ENCODE assay signal across 20 cellular contexts in genomic region chr1:230094746-230095145, GRCh38.
"Had no signal": no experiment of that assay in that cellular context is flagged by ENCODE, and none has a peak within 500 bp of the region (broad histone marks: within the 10 kb centered on the region; RNA-seq: fewer than 3 reads in every experiment).

No MANE protein-coding gene starts in this region.

- H3K36me3 ChIP-seq: prostate gland, thoracic aorta had no signal

- DNase-seq: activated CD4-positive, alpha-beta memory T cell treated with anti-CD3 and anti-CD28 coated beads, Interleukin-2, amount 10 ng/mL, durations not matched to agents 7 days and 5 days; activated CD4-positive, alpha-beta T cell treated with anti-CD3 and anti-CD28 coated beads, Interleukin-2, amount 10 ng/mL, durations not matched to agents 24 days and 14 days; activated gamma-delta T cell treated with Interleukin-2 at 50 U/mL for 16 hours; activated T-cell treated with anti-CD3 and anti-CD28 coated beads for 4 hours; anterior cingulate cortex; effector memory CD4-positive, alpha-beta T cell; foreskin keratinocyte; left colon; mucosa of descending colon; spleen; stimulated activated CD4-positive, alpha-beta T cell treated with anti-CD3 and anti-CD28 coated beads, Interleukin-4, amount 100 ng/mL, for 1 hour; stimulated activated naive CD4-positive, alpha-beta T cell treated with Interleukin-2 at 50 U/mL for 16 hours; upper lobe of left lung had no signal

- H3K4me3 ChIP-seq: mucosa of descending colon, prostate gland, spleen, thoracic aorta, upper lobe of left lung had no signal

- H3K27me3 ChIP-seq: foreskin keratinocyte, spleen, upper lobe of left lung had no signal

- FAIRE-seq: keratinocyte had no signal

- H3K4me1 ChIP-seq: prostate gland had no signal

- H3K4me3 Mint-ChIP-seq: activated CD4-positive, alpha-beta memory T cell treated with anti-CD3 and anti-CD28 coated beads, Interleukin-2, amount 10 ng/mL, durations not matched to agents 7 days and 5 days; activated CD4-positive, alpha-beta T cell treated with anti-CD3 and anti-CD28 coated beads, Interleukin-2, amount 10 ng/mL, durations not matched to agents 24 days and 14 days; activated naive CD4-positive, alpha-beta T cell treated with anti-CD3 and anti-CD28 coated beads, Interleukin-2, amount 50 U/mL, for 24 hours; brain; memory B cell; T-helper 1 cell treated with Interleukin-12 subunit alpha and Interleukin-12 subunit beta and Interleukin-4 antibody, amounts not matched to agents 30 μg/mL and 1 μg/mL, for 36 hours had no signal

- H3K9me3 ChIP-seq: mucosa of descending colon, prostate gland, spleen, thoracic aorta, upper lobe of left lung had no signal

- H3K9me3 Mint-ChIP-seq: activated CD4-positive, alpha-beta memory T cell treated with anti-CD3 and anti-CD28 coated beads, Interleukin-2, amount 10 ng/mL, durations not matched to agents 7 days and 5 days; activated CD4-positive, alpha-beta T cell treated with anti-CD3 and anti-CD28 coated beads, Interleukin-2, amount 10 ng/mL, durations not matched to agents 24 days and 14 days; activated naive CD4-positive, alpha-beta T cell treated with anti-CD3 and anti-CD28 coated beads, Interleukin-2, amount 50 U/mL, for 24 hours; T-helper 1 cell treated with Interleukin-12 subunit alpha and Interleukin-12 subunit beta and Interleukin-4 antibody, amounts not matched to agents 30 μg/mL and 1 μg/mL, for 36 hours had no signal

- H3K27me3 Mint-ChIP-seq: activated CD4-positive, alpha-beta memory T cell treated with anti-CD3 and anti-CD28 coated beads, Interleukin-2, amount 10 ng/mL, durations not matched to agents 7 days and 5 days; activated CD4-positive, alpha-beta T cell treated with anti-CD3 and anti-CD28 coated beads, Interleukin-2, amount 10 ng/mL, durations not matched to agents 24 days and 14 days; activated naive CD4-positive, alpha-beta T cell treated with anti-CD3 and anti-CD28 coated beads, Interleukin-2, amount 50 U/mL, for 24 hours; memory B cell had no signal

- H3K27ac ChIP-seq: foreskin keratinocyte, prostate gland, spleen, thoracic aorta, upper lobe of left lung had no signal

- ATAC-seq: foreskin keratinocyte, left colon, mucosa of descending colon had no signal

- H3K27ac Mint-ChIP-seq: activated CD4-positive, alpha-beta memory T cell treated with anti-CD3 and anti-CD28 coated beads, Interleukin-2, amount 10 ng/mL, durations not matched to agents 7 days and 5 days; activated CD4-positive, alpha-beta T cell treated with anti-CD3 and anti-CD28 coated beads, Interleukin-2, amount 10 ng/mL, durations not matched to agents 24 days and 14 days; activated naive CD4-positive, alpha-beta T cell treated with anti-CD3 and anti-CD28 coated beads, Interleukin-2, amount 50 U/mL, for 24 hours; brain; memory B cell; T-helper 1 cell treated with Interleukin-12 subunit alpha and Interleukin-12 subunit beta and Interleukin-4 antibody, amounts not matched to agents 30 μg/mL and 1 μg/mL, for 36 hours had no signal
